ENCODE assay signal across 1 cellular context in genomic region chr3:10688548-10689172, GRCh38.
A peak's percentile ranks its signal among the peaks of the same experiment; 100 is the strongest.
TF ChIP-seq lines count a peak whose summit lies in the region.

No MANE protein-coding gene starts in this region.

TF ChIP-seq in liver, 16 proteins besides CTCF, POLR2A, EP300 and RAD21 (continued from another document):
- peak; percentile 55 for TF ChIP-seq REST (IDR thresholded peaks at IDR 0.05)
- TF ChIP-seq FOXA1 (IDR thresholded peaks at IDR 0.05): peak; percentile 38
- TF ChIP-seq NR2F2 (IDR thresholded peaks at IDR 0.05): no peak
- TF ChIP-seq HNF4G (IDR thresholded peaks at IDR 0.05): peak; percentile 72
- peak; percentile 90 to 94 for TF ChIP-seq HNF4A (conservative IDR thresholded peaks at IDR 0.05)
- no peak for TF ChIP-seq TAF1 (conservative IDR thresholded peaks at IDR 0.05)
- TF ChIP-seq RXRA (IDR thresholded peaks at IDR 0.05): peak; percentile 58 to 91
- peak; percentile 90 for TF ChIP-seq MAX (IDR thresholded peaks at IDR 0.05)
- TF ChIP-seq JUND (IDR thresholded peaks at IDR 0.05): peak in 1 of 2 donors; percentile 68
- TF ChIP-seq FOXA2 (IDR thresholded peaks at IDR 0.05): peak; percentile 35
- TF ChIP-seq EGR1 (IDR thresholded peaks at IDR 0.05; ENCODE audit: low read depth in 2 of 2): no peak
TF ChIP-seq in liver: peak in this region for 10.
